14 cellular contexts compared by ENCODE assay signal in the genomic region with DNA sequence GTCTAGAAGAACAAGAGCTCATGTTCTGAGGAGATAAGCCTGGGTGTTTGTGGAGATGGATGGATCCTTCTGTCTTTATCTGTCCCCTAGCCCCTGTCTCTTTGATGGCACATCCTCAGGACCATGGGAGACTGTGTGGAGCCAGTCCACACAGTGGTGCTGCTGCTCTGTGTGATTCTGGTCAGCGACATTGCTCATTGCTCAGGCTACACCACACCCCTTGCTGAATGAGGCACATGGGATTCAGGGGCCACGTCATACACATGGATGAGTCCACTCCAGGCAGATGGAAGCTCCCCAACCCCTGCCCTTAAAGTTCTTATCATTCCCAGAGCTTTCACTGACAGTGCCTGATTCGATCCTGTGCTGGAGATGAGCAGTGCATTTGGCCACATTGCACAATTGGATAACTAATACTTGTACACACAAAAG.
DNase-seq lines count a peak whose midpoint lies in the region; ATAC-seq and TF ChIP-seq lines count a peak whose summit lies in the region.
"Had no signal": no experiment of that assay in that cellular context is flagged by ENCODE, and none has a peak within 500 bp of the region (broad histone marks: within the 10 kb centered on the region; RNA-seq: fewer than 3 reads in every experiment).

No MANE protein-coding gene starts in this region.

- no peak overlapping the region; the same call in 1 of the 2 replicates for H3K27ac ChIP-seq in GM23338 (ENCODE audit: low read depth)

- 0 out of 2 replicates have a peak, but pooled peaks cover 6% of the 10 kb centered on the region for H3K36me3 ChIP-seq in GM23338 (ENCODE audit: insufficient read depth)

- H3K4me1 Mint-ChIP-seq in GM23338 = peaks cover 18% of the 10 kb centered on the region
- no peaks in the 10 kb centered on the region for H3K4me1 Mint-ChIP-seq in activated CD4-positive, alpha-beta T cell treated with anti-CD3 and anti-CD28 coated beads, Interleukin-2, amount 10 ng/mL, durations not matched to agents 7 days and 5 days
- H3K4me1 Mint-ChIP-seq: activated CD4-positive, alpha-beta T cell treated with anti-CD3 and anti-CD28 coated beads, Interleukin-2, amount 10 ng/mL, durations not matched to agents 24 days and 14 days; central memory CD8-positive, alpha-beta T cell had no signal

- no peak overlapping the region for H2AFZ ChIP-seq in GM23338

- CTCF ChIA-PET in activated CD4-positive, alpha-beta T cell treated with anti-CD3 and anti-CD28 coated beads, Interleukin-2, amount 10 ng/mL, durations not matched to agents 7 days and 5 days (lab: Charles Lee) = interaction anchor here (1.3 to 1.6 kb wide), 2 partner anchors 13 to 32 kb away, joined by 3 to 5 read pairs; no protein-coding TSS in a partner anchor

- ATAC-seq in GM23338 (peak; percentile 10; the same call in 2 of the 3 replicates), SK-N-SH treated with all-trans-retinoic acid at 6 μM for 48 hours (peak; percentile 64), HG03565 (IDR thresholded peaks at IDR 0.05; ENCODE audit: unreplicated experiment) (no peak), GM21576 (IDR thresholded peaks at IDR 0.05; ENCODE audit: unreplicated experiment) (no peak)
- ATAC-seq: stimulated activated memory B cell treated with anti-CD40 and anti-IgM and Interleukin-4, amounts not matched to agents 10 μg/mL and 1 μg/mL and 100 μg/mL, for 72 hours had no signal

- no peaks in the 10 kb centered on the region for H3K9me2 ChIP-seq in GM23338 (ENCODE audit: insufficient read depth)

- no peaks in the 10 kb centered on the region for H3K27me3 ChIP-seq in GM23338 (ENCODE audit: insufficient read depth)

- no peaks in the 10 kb centered on the region for H3K79me2 ChIP-seq in GM23338 (replicated peaks; ENCODE audit: insufficient read depth)

- H3K4me2 ChIP-seq in GM23338 = no peak overlapping the region

- 0 out of 2 replicates have a peak, but pooled peaks cover 3% of the 10 kb centered on the region for H3F3A ChIP-seq in GM23338 (replicated peaks; ENCODE audit: low read depth)

- H3K27ac Mint-ChIP-seq in GM23338 = peak overlapping the region; percentile 79; the same call in 1 of the 2 replicates
- no peak overlapping the region for H3K27ac Mint-ChIP-seq in activated CD4-positive, alpha-beta T cell treated with anti-CD3 and anti-CD28 coated beads, Interleukin-2, amount 10 ng/mL, durations not matched to agents 7 days and 5 days
- H3K27ac Mint-ChIP-seq: activated CD4-positive, alpha-beta T cell treated with anti-CD3 and anti-CD28 coated beads, Interleukin-2, amount 10 ng/mL, durations not matched to agents 24 days and 14 days; activated T-helper 2 cell treated with anti-CD3 and anti-CD28 coated beads, Interferon-gamma antibody, Interleukin-2, Interleukin-4, amounts not matched to agents 10 μg/mL and 5 μg/mL and 100 μg/mL, durations not matched to agents 14 hours and 24 hours and 36 hours; stimulated activated memory B cell treated with anti-CD40 and anti-IgM and Interleukin-4, amounts not matched to agents 10 μg/mL and 1 μg/mL and 100 μg/mL, for 72 hours had no signal

- POLR2A ChIA-PET in activated CD4-positive, alpha-beta T cell treated with anti-CD3 and anti-CD28 coated beads, Interleukin-2, amount 10 ng/mL, durations not matched to agents 7 days and 5 days (lab: Charles Lee) = no interaction called here

- TF ChIP-seq CTCF in GM23338 (conservative IDR thresholded peaks at IDR 0.05; ENCODE audit: low read depth in 2 of 2) (no peak), fibroblast of mammary gland (conservative IDR thresholded peaks at IDR 0.05; ENCODE audit: control insufficient read depth, insufficient read depth, low read depth, low read length) (peak; percentile 12)

- H3K4me3 ChIP-seq in GM23338 (no peak overlapping the region), fibroblast of mammary gland (ENCODE audit: control insufficient read depth, low read depth, low read length) (no peak overlapping the region), skeletal muscle cell (ENCODE audit: low read depth, low read length) (no peak overlapping the region)

- DNase-seq in GM23338 (ENCODE audit: low spot score) (no peak), fibroblast of mammary gland (ENCODE audit: low read depth) (peak; percentile 94), skeletal muscle cell (ENCODE audit: low read depth) (peak; percentile 78), HT-29 (ENCODE audit: low spot score) (no peak)
- no peak for DNase-seq in activated CD4-positive, alpha-beta T cell treated with anti-CD3 and anti-CD28 coated beads, Interleukin-2, amount 10 ng/mL, durations not matched to agents 7 days and 5 days
- DNase-seq: activated CD4-positive, alpha-beta T cell treated with anti-CD3 and anti-CD28 coated beads, Interleukin-2, amount 10 ng/mL, durations not matched to agents 24 days and 14 days; MV-4-11; NCI-H510A treated with DMSO at 0.1 percent for 48 hours had no signal

- H3K4me1 ChIP-seq in GM23338 (ENCODE audit: insufficient read depth) = 0 out of 2 replicates have a peak, but pooled peaks cover 5% of the 10 kb centered on the region

- peaks cover 2% of the 10 kb centered on the region for H3K27me3 Mint-ChIP-seq in GM23338 (ENCODE audit: insufficient read depth, low read depth, poor library complexity)
- no peaks in the 10 kb centered on the region for H3K27me3 Mint-ChIP-seq in activated CD4-positive, alpha-beta T cell treated with anti-CD3 and anti-CD28 coated beads, Interleukin-2, amount 10 ng/mL, durations not matched to agents 7 days and 5 days
- H3K27me3 Mint-ChIP-seq: activated CD4-positive, alpha-beta T cell treated with anti-CD3 and anti-CD28 coated beads, Interleukin-2, amount 10 ng/mL, durations not matched to agents 24 days and 14 days; central memory CD8-positive, alpha-beta T cell had no signal

- H3K36me3 Mint-ChIP-seq in GM23338 (ENCODE audit: low read depth) = peaks cover 24% of the 10 kb centered on the region
- no peaks in the 10 kb centered on the region for H3K36me3 Mint-ChIP-seq in activated CD4-positive, alpha-beta T cell treated with anti-CD3 and anti-CD28 coated beads, Interleukin-2, amount 10 ng/mL, durations not matched to agents 7 days and 5 days (ENCODE audit: low read depth)
- H3K36me3 Mint-ChIP-seq: stimulated activated memory B cell treated with anti-CD40 and anti-IgM and Interleukin-4, amounts not matched to agents 10 μg/mL and 1 μg/mL and 100 μg/mL, for 72 hours had no signal

- 0 out of 2 replicates have a peak, but pooled peaks cover 4% of the 10 kb centered on the region for H4K20me1 ChIP-seq in GM23338 (replicated peaks; ENCODE audit: insufficient read depth)

- H3K4me3 Mint-ChIP-seq in GM23338 = no peak overlapping the region
- H3K4me3 Mint-ChIP-seq in activated CD4-positive, alpha-beta T cell treated with anti-CD3 and anti-CD28 coated beads, Interleukin-2, amount 10 ng/mL, durations not matched to agents 7 days and 5 days = no peak overlapping the region
- H3K4me3 Mint-ChIP-seq: activated CD4-positive, alpha-beta T cell treated with anti-CD3 and anti-CD28 coated beads, Interleukin-2, amount 10 ng/mL, durations not matched to agents 24 days and 14 days; central memory CD8-positive, alpha-beta T cell; stimulated activated memory B cell treated with anti-CD40 and anti-IgM and Interleukin-4, amounts not matched to agents 10 μg/mL and 1 μg/mL and 100 μg/mL, for 72 hours had no signal

- no peaks in the 10 kb centered on the region for H3K9me3 Mint-ChIP-seq in GM23338
- no peaks in the 10 kb centered on the region for H3K9me3 Mint-ChIP-seq in activated CD4-positive, alpha-beta T cell treated with anti-CD3 and anti-CD28 coated beads, Interleukin-2, amount 10 ng/mL, durations not matched to agents 7 days and 5 days
- H3K9me3 Mint-ChIP-seq: activated CD4-positive, alpha-beta T cell treated with anti-CD3 and anti-CD28 coated beads, Interleukin-2, amount 10 ng/mL, durations not matched to agents 24 days and 14 days; activated T-helper 2 cell treated with anti-CD3 and anti-CD28 coated beads, Interferon-gamma antibody, Interleukin-2, Interleukin-4, amounts not matched to agents 10 μg/mL and 5 μg/mL and 100 μg/mL, durations not matched to agents 14 hours and 24 hours and 36 hours; central memory CD8-positive, alpha-beta T cell; stimulated activated memory B cell treated with anti-CD40 and anti-IgM and Interleukin-4, amounts not matched to agents 10 μg/mL and 1 μg/mL and 100 μg/mL, for 72 hours had no signal

TF ChIP-seq in SK-N-SH treated with all-trans-retinoic acid at 6 μM for 48 hours, 23 proteins besides CTCF, POLR2A, EP300 and RAD21:
- TF ChIP-seq TOX (CRISPR knock-in tag; IDR thresholded peaks at IDR 0.05; ENCODE audit: borderline replicate concordance) (no peak), ZFP3 (CRISPR knock-in tag; IDR thresholded peaks at IDR 0.05) (peak; percentile 26; the same call in 1 of the 2 replicates)
TF ChIP-seq in SK-N-SH treated with all-trans-retinoic acid at 6 μM for 48 hours: peak in this region for 1.

Comparison
In these comparisons a context has a peak if more than half of its experiments do, and no peak if none do; other contexts are left out.
1. ATAC-seq: peak in GM23338 (single experiment) and SK-N-SH treated with all-trans-retinoic acid at 6 μM for 48 hours (single experiment); none in HG03565 (single experiment) and GM21576 (single experiment).
2. DNase-seq: peak in fibroblast of mammary gland (single experiment) and skeletal muscle cell (single experiment); none in GM23338 (single experiment), HT-29 (single experiment) and activated CD4-positive, alpha-beta T cell treated with anti-CD3 and anti-CD28 coated beads, Interleukin-2, amount 10 ng/mL, durations not matched to agents 7 days and 5 days (single experiment).